In genomic region chr1:85199667-85200366, GRCh38 we compare ENCODE assay signal across 8 cellular contexts. TPM values are rescaled to one million over a fixed set of nuclear protein-coding genes. Genes with fewer than 3 reads are reported as not detected.
DNase-seq lines count a peak whose midpoint lies in the region; ATAC-seq, FAIRE-seq and TF ChIP-seq lines count a peak whose summit lies in the region.

No MANE protein-coding gene starts in this region.

- peak; percentile 1 for DNase-seq in stimulated activated CD4-positive, alpha-beta T cell treated with anti-CD3 and anti-CD28 coated beads, Interleukin-2, amount 100 ng/mL, for 4 hours (ENCODE audit: low read depth)
- DNase-seq in stimulated activated CD4-positive, alpha-beta T cell treated with anti-CD3 and anti-CD28 coated beads, Interleukin-1b, Interleukin-23, amount 100 ng/mL, for 48 hours = no peak
- DNase-seq in astrocyte (ENCODE audit: low read depth) (no peak), lung microvascular endothelial cell (ENCODE audit: low read depth in 2 of 2) (peak; percentile 3 to 9), SIG-M5 (lab: John Stamatoyannopoulos, UW) (no peak), left lobe of liver (ENCODE audit: low spot score) (no peak)
- DNase-seq in stimulated activated CD4-positive, alpha-beta T cell treated with anti-CD3 and anti-CD28 coated beads, Interleukin-2, amount 100 ng/mL, for 48 hours = no peak

- no peaks in the 10 kb centered on the region for H3K36me3 Mint-ChIP-seq in astrocyte (ENCODE audit: low read depth, unreplicated experiment)

- no peaks in the 10 kb centered on the region for H3K27me3 Mint-ChIP-seq in astrocyte (ENCODE audit: low read depth, unreplicated experiment)

- no peaks in the 10 kb centered on the region for H3K27me3 ChIP-seq in astrocyte (ENCODE audit: insufficient read depth, low read length)

- H3K79me2 ChIP-seq in astrocyte (ENCODE audit: insufficient read depth, low read length) = peaks cover 6% of the 10 kb centered on the region

- H2AFZ ChIP-seq in astrocyte (ENCODE audit: low read depth, low read length) = peak overlapping the region; percentile 94

- H3K4me2 ChIP-seq in astrocyte (ENCODE audit: low read length) = peak overlapping the region; percentile 95

- peak overlapping the region; percentile 88 for H3K9ac ChIP-seq in astrocyte (ENCODE audit: low read length)

- H3K9me3 ChIP-seq in astrocyte (ENCODE audit: insufficient read depth, low read depth, low read length) = no peaks in the 10 kb centered on the region

- no peaks in the 10 kb centered on the region for H3K36me3 ChIP-seq in astrocyte (ENCODE audit: insufficient read depth, low read length)

- H3K4me1 Mint-ChIP-seq in astrocyte (ENCODE audit: low read depth, unreplicated experiment) = peaks cover 5% of the 10 kb centered on the region

- H3K27ac Mint-ChIP-seq in astrocyte (ENCODE audit: unreplicated experiment) = peak overlapping the region; percentile 50

- H4K20me1 ChIP-seq in astrocyte (ENCODE audit: insufficient read depth, low read length) = peaks cover 12% of the 10 kb centered on the region

- no peak overlapping the region for H3K27ac ChIP-seq in astrocyte (ENCODE audit: low read depth, low read length)

- H3K4me3 Mint-ChIP-seq in astrocyte (ENCODE audit: unreplicated experiment) = peak overlapping the region; percentile 91

- no peak for TF ChIP-seq CTCF in astrocyte (IDR thresholded peaks at IDR 0.05; ENCODE audit: insufficient read depth, low read depth, low read length)

- no peak for FAIRE-seq in astrocyte (lab: Jason Lieb, UNC)

- no peak for ATAC-seq in HG03460 (IDR thresholded peaks at IDR 0.05; ENCODE audit: unreplicated experiment)
- ATAC-seq in left lobe of liver = no peak

- peaks cover 8% of the 10 kb centered on the region for H3K4me1 ChIP-seq in astrocyte (ENCODE audit: insufficient read depth, low read length)

- H3K4me3 ChIP-seq in astrocyte (ENCODE audit: insufficient read depth, low read depth, low read length) = peak overlapping the region; percentile 80

- no peaks in the 10 kb centered on the region for H3K9me3 Mint-ChIP-seq in astrocyte (ENCODE audit: unreplicated experiment)

RNA-seq across cellular contexts. Expression of gene SYDE2, which starts 1.0 kb away (rescaled TPM):
- 8.1 and 9.9 TPM in 2 replicates for total RNA-seq in astrocyte
- 3.7 and 9.3 TPM in 2 replicates for total RNA-seq in lung microvascular endothelial cell
- 4.8 TPM for total RNA-seq in left lobe of liver

RNA-seq across cellular contexts. Expression of gene C1orf52, which starts 59.6 kb away (rescaled TPM):
- total RNA-seq in astrocyte = 42.4 and 44.5 TPM in 2 replicates
- total RNA-seq in lung microvascular endothelial cell = 9.4 and 17.5 TPM in 2 replicates
- total RNA-seq in left lobe of liver = 8.2 TPM

Comparison
In these comparisons a context has a peak if more than half of its experiments do, and no peak if none do; other contexts are left out.
1. DNase-seq: peak in stimulated activated CD4-positive, alpha-beta T cell treated with anti-CD3 and anti-CD28 coated beads, Interleukin-2, amount 100 ng/mL, for 4 hours (single experiment) and lung microvascular endothelial cell (2 of 2); none in stimulated activated CD4-positive, alpha-beta T cell treated with anti-CD3 and anti-CD28 coated beads, Interleukin-1b, Interleukin-23, amount 100 ng/mL, for 48 hours (single experiment), astrocyte (single experiment), SIG-M5 (single experiment), left lobe of liver (single experiment) and stimulated activated CD4-positive, alpha-beta T cell treated with anti-CD3 and anti-CD28 coated beads, Interleukin-2, amount 100 ng/mL, for 48 hours (0 of 2).